26 cellular contexts compared by ENCODE assay signal in the genomic region with DNA sequence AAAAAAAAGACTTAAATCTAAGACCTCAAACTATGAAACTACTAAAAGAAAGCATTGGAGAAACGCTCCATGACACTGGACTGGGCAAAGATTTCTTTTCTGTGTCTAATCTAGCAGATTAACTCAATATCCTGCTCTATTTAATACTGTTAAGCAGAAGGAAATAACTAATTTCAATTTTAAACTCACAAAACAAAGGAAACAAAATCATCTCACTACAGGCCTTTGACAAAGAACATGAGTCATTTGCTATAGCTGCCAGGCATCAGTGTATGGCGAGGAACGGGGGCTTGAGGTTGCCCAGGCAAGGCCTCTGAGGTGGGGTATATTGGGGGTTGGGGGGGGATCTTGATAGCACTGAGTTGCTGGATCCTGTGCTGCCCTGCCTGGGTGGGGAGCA.
"Had no signal": no experiment of that assay in that cellular context is flagged by ENCODE, and none has a peak within 500 bp of the region (broad histone marks: within the 10 kb centered on the region; RNA-seq: fewer than 3 reads in every experiment).

No MANE protein-coding gene starts in this region.

- DNase-seq: natural killer cell; occipital lobe; ovary; posterior cingulate gyrus; psoas muscle; right cardiac atrium; right lobe of liver; sigmoid colon; small intestine; stimulated activated CD4-positive, alpha-beta T cell treated with anti-CD3 and anti-CD28 coated beads, Interleukin-15, amount 100 ng/mL, for 24 hours; stimulated activated CD4-positive, alpha-beta T cell treated with anti-CD3 and anti-CD28 coated beads, Interleukin-2, amount 100 ng/mL, for 24 hours; stimulated activated CD4-positive, alpha-beta T cell treated with anti-CD3 and anti-CD28 coated beads, Interleukin-2, amount 100 ng/mL, for 48 hours; stimulated activated CD4-positive, alpha-beta T cell treated with anti-CD3 and anti-CD28 coated beads, Interleukin-4, amount 100 ng/mL, for 24 hours; stimulated activated naive B cell treated with anti-CD40 and anti-IgM and Interleukin-4, amounts not matched to agents 10 μg/mL and 1 μg/mL and 100 μg/mL, for 72 hours; stimulated activated naive CD4-positive, alpha-beta T cell treated with Interleukin-2 at 50 U/mL for 16 hours; stomach; tibial artery; transverse colon; upper lobe of left lung had no signal

- H3K4me3 Mint-ChIP-seq: natural killer cell; nephron; neural progenitor cell; stimulated activated effector memory CD8-positive, alpha-beta T cell treated with anti-CD3 and anti-CD28 coated beads, Interleukin-12 subunit alpha, Interleukin-12 subunit beta, amount 100 ng/mL, for 72 hours; stimulated activated naive B cell treated with anti-CD40 and anti-IgM and Interleukin-4, amounts not matched to agents 10 μg/mL and 1 μg/mL and 100 μg/mL, for 72 hours; stimulated activated naive CD8-positive, alpha-beta T cell treated with anti-CD3 and anti-CD28 coated beads, Interleukin-15, Interleukin-2, amounts not matched to agents 100 ng/mL and 50 ng/mL, for 24 hours had no signal

- H3K4me1 Mint-ChIP-seq: nephron, neural progenitor cell had no signal

- H3K36me3 ChIP-seq: neural progenitor cell, ovary had no signal

- H3K27ac ChIP-seq: neural progenitor cell, ovary, parathyroid adenoma, psoas muscle, right lobe of liver, sigmoid colon, stomach, tibial artery, transverse colon, upper lobe of left lung, vagina had no signal

- H3K4me1 ChIP-seq: neural progenitor cell, parathyroid adenoma, psoas muscle, right lobe of liver, sigmoid colon, stomach, tibial artery, vagina had no signal

- H3K4me2 ChIP-seq: neural progenitor cell had no signal

- H3K27ac Mint-ChIP-seq: natural killer cell; nephron; neural progenitor cell; progenitor cell of endocrine pancreas; stimulated activated effector memory CD8-positive, alpha-beta T cell treated with anti-CD3 and anti-CD28 coated beads, Interleukin-12 subunit alpha, Interleukin-12 subunit beta, amount 100 ng/mL, for 72 hours; stimulated activated naive B cell treated with anti-CD40 and anti-IgM and Interleukin-4, amounts not matched to agents 10 μg/mL and 1 μg/mL and 100 μg/mL, for 72 hours; stimulated activated naive CD8-positive, alpha-beta T cell treated with anti-CD3 and anti-CD28 coated beads, Interleukin-15, Interleukin-2, amounts not matched to agents 100 ng/mL and 50 ng/mL, for 24 hours had no signal

- H3K36me3 Mint-ChIP-seq: natural killer cell had no signal

- H3K27me3 Mint-ChIP-seq: progenitor cell of endocrine pancreas; stimulated activated naive B cell treated with anti-CD40 and anti-IgM and Interleukin-4, amounts not matched to agents 10 μg/mL and 1 μg/mL and 100 μg/mL, for 72 hours; stimulated activated naive CD8-positive, alpha-beta T cell treated with anti-CD3 and anti-CD28 coated beads, Interleukin-15, Interleukin-2, amounts not matched to agents 100 ng/mL and 50 ng/mL, for 24 hours had no signal

- H3K79me2 ChIP-seq: parathyroid adenoma had no signal

- ATAC-seq: natural killer cell; psoas muscle; right cardiac atrium; stimulated activated effector memory CD8-positive, alpha-beta T cell treated with anti-CD3 and anti-CD28 coated beads, Interleukin-12 subunit alpha, Interleukin-12 subunit beta, amount 100 ng/mL, for 72 hours; stimulated activated naive B cell treated with anti-CD40 and anti-IgM and Interleukin-4, amounts not matched to agents 10 μg/mL and 1 μg/mL and 100 μg/mL, for 72 hours had no signal

- H3K27me3 ChIP-seq: neural progenitor cell, ovary, right lobe of liver, sigmoid colon, stomach, tibial artery, transverse colon, upper lobe of left lung, vagina had no signal

- H3K4me3 ChIP-seq: neural progenitor cell, ovary, psoas muscle, right lobe of liver, sigmoid colon, stomach, tibial artery, transverse colon, upper lobe of left lung, vagina had no signal

- H3K9me3 Mint-ChIP-seq: natural killer cell; nephron; neural progenitor cell; stimulated activated effector memory CD8-positive, alpha-beta T cell treated with anti-CD3 and anti-CD28 coated beads, Interleukin-12 subunit alpha, Interleukin-12 subunit beta, amount 100 ng/mL, for 72 hours; stimulated activated naive B cell treated with anti-CD40 and anti-IgM and Interleukin-4, amounts not matched to agents 10 μg/mL and 1 μg/mL and 100 μg/mL, for 72 hours; stimulated activated naive CD8-positive, alpha-beta T cell treated with anti-CD3 and anti-CD28 coated beads, Interleukin-15, Interleukin-2, amounts not matched to agents 100 ng/mL and 50 ng/mL, for 24 hours had no signal

- H3K9me3 ChIP-seq: ovary, psoas muscle, right lobe of liver, sigmoid colon, stomach, tibial artery, transverse colon, upper lobe of left lung, vagina had no signal

- H3K9ac ChIP-seq: neural progenitor cell, parathyroid adenoma had no signal

- H2AFZ ChIP-seq: neural progenitor cell, parathyroid adenoma had no signal
